In genomic region chr13:36275190-36276002, GRCh38 we compare ENCODE assay signal across 9 cellular contexts. TPM values are rescaled to one million over a fixed set of nuclear protein-coding genes. Genes with fewer than 3 reads are reported as not detected.
A peak's percentile ranks its signal among the peaks of the same experiment; 100 is the strongest.
DNase-seq lines count a peak whose midpoint lies in the region; ATAC-seq, FAIRE-seq and TF ChIP-seq lines count a peak whose summit lies in the region.
"Had no signal": no experiment of that assay in that cellular context is flagged by ENCODE, and none has a peak within 500 bp of the region (broad histone marks: within the 10 kb centered on the region; RNA-seq: fewer than 3 reads in every experiment).

No MANE protein-coding gene starts in this region.

- H4K20me1 ChIP-seq in endothelial cell of umbilical vein (replicated peaks; ENCODE audit: control insufficient read depth, extremely low read depth, insufficient read depth, low read length) = no peaks in the 10 kb centered on the region

- no peaks in the 10 kb centered on the region for H3K9me1 ChIP-seq in endothelial cell of umbilical vein (replicated peaks; ENCODE audit: control insufficient read depth, extremely low read depth, insufficient read depth, low read length)

- H3K9ac ChIP-seq in endothelial cell of umbilical vein (replicated peaks; ENCODE audit: extremely low read depth, insufficient read depth, low read length) = peak overlapping the region; percentile 58

- peak overlapping the region; percentile 50 for H3K4me2 ChIP-seq in endothelial cell of umbilical vein (ENCODE audit: insufficient read depth, low read length)

- H3K4me3 Mint-ChIP-seq in neural crest cell = no peak overlapping the region

- H3K79me2 ChIP-seq in endothelial cell of umbilical vein (ENCODE audit: control insufficient read depth, insufficient read depth, low read length) = no peaks in the 10 kb centered on the region

- ATAC-seq in HG03025 (IDR thresholded peaks at IDR 0.05; ENCODE audit: low FRiP score, unreplicated experiment) = no peak
- ATAC-seq: left colon had no signal

- dilution Hi-C loops in endothelial cell of umbilical vein (cut with MboI; ENCODE audit: extremely low pct_ligation_motif_present, low sequenced_read_pairs) = no loop called here

- H3K27ac ChIP-seq in endothelial cell of umbilical vein (ENCODE audit: insufficient read depth, low read depth, low read length) = peak overlapping the region; percentile 53

- no peak overlapping the region for H3K4me3 ChIP-seq in endothelial cell of umbilical vein (replicated peaks in 1 of 3; ENCODE audit: insufficient read depth in 1 of 3, low read depth in 1 of 3, low read length in 3 of 3)

- peaks cover 14% of the 10 kb centered on the region for H3K4me1 ChIP-seq in endothelial cell of umbilical vein (ENCODE audit: control insufficient read depth, extremely low read depth, insufficient read depth, low read length)

- CTCF ChIA-PET in endothelial cell of umbilical vein (lab: Charles Lee) = interaction anchor here (0.6 to 8.2 kb wide), 33 partner anchors 8 to 476 kb away, joined by 3 to 482 read pairs (median 5); partner anchors contain the start of gene CCDC169

- no peaks in the 10 kb centered on the region for H3K27me3 ChIP-seq in endothelial cell of umbilical vein (ENCODE audit: control insufficient read depth in 2 of 2, insufficient read depth in 2 of 2, low read length in 2 of 2)

- peaks cover 5% of the 10 kb centered on the region for H3K9me3 Mint-ChIP-seq in neural crest cell

- no peak overlapping the region for H2AFZ ChIP-seq in endothelial cell of umbilical vein (ENCODE audit: low read depth, low read length)

- no peak for FAIRE-seq in HTR-8/SVneo (lab: Jason Lieb, UNC)
- FAIRE-seq in endothelial cell of umbilical vein (lab: Jason Lieb, UNC) = peak; percentile 21

- TF ChIP-seq POLR2A in endothelial cell of umbilical vein (IDR thresholded peaks at IDR 0.05; ENCODE audit: low read depth, low read length) = no peak

- H3K27ac Mint-ChIP-seq in neural crest cell (ENCODE audit: unreplicated experiment) = no peak overlapping the region

- H3K36me3 Mint-ChIP-seq in neural crest cell (ENCODE audit: low read depth) = no peaks in the 10 kb centered on the region

- DNase-seq in D341Med (ENCODE audit: low spot score) (peak; percentile 32), HTR-8/SVneo (ENCODE audit: insufficient read length, low spot score) (peak; percentile 21), OCI-M1 (lab: John Stamatoyannopoulos, UW) (peak; percentile 81), endothelial cell of umbilical vein (ENCODE audit: low read depth, low spot score) (peak; percentile 64), neural crest cell (ENCODE audit: low read depth, low spot score) (peak; percentile 23), islet precursor cell (no peak)
- no peak for DNase-seq in stimulated activated CD4-positive, alpha-beta T cell treated with anti-CD3 and anti-CD28 coated beads, Interleukin-2, amount 100 ng/mL, for 24 hours

- peaks cover 8% of the 10 kb centered on the region for H3K27me3 Mint-ChIP-seq in neural crest cell (ENCODE audit: low read depth)

- POLR2A ChIA-PET in endothelial cell of umbilical vein (lab: Charles Lee) = interaction anchor here (1.5 kb wide), 1 partner anchor 296 kb away, joined by 4 read pairs; no protein-coding TSS in a partner anchor

- intact Hi-C loops in endothelial cell of umbilical vein (cut with micrococcal nuclease) = loop anchor here (1.0 to 10.0 kb wide), 3 partner anchors 143 to 297 kb away; partner anchors contain the start of gene DCLK1

- no peaks in the 10 kb centered on the region for H3K4me1 Mint-ChIP-seq in neural crest cell

- no peaks in the 10 kb centered on the region for H3K9me3 ChIP-seq in endothelial cell of umbilical vein (replicated peaks; ENCODE audit: control insufficient read depth, insufficient read depth, low read length)

- peak; percentile 40 to 49 for TF ChIP-seq CTCF in endothelial cell of umbilical vein (IDR thresholded peaks at IDR 0.05; ENCODE audit: extremely low read depth in 1 of 2, insufficient read depth in 1 of 2, low read depth in 1 of 2, low read length in 2 of 2)
- peak; percentile 79 for TF ChIP-seq CTCF in neural crest cell (conservative IDR thresholded peaks at IDR 0.05)

- H3K36me3 ChIP-seq in endothelial cell of umbilical vein (ENCODE audit: control insufficient read depth in 2 of 2, extremely low read depth in 1 of 2, insufficient read depth in 2 of 2, low read length in 2 of 2) = no peaks in the 10 kb centered on the region

- BruUV-seq in endothelial cell of umbilical vein (replicated peaks; lab: Mats Ljungman, UMichigan) = no TSS peak

TF ChIP-seq in endothelial cell of umbilical vein, 7 proteins besides CTCF, POLR2A, EP300 and RAD21:
- TF ChIP-seq POLR2AphosphoS5 (IDR thresholded peaks at IDR 0.05; ENCODE audit: insufficient read depth, low read depth, low read length) (no peak), JUN (IDR thresholded peaks at IDR 0.05; ENCODE audit: borderline replicate concordance, insufficient read depth, insufficient read length, low read depth) (peak; percentile 42), MAX (IDR thresholded peaks at IDR 0.05; ENCODE audit: insufficient read depth, insufficient read length) (no peak), FOS (IDR thresholded peaks at IDR 0.05; ENCODE audit: borderline replicate concordance, insufficient read depth, low read length) (peak; percentile 68), MYC (IDR thresholded peaks at IDR 0.05; ENCODE audit: low read depth, low read length) (no peak), GATA2 (IDR thresholded peaks at IDR 0.05; ENCODE audit: insufficient read depth, insufficient read length, low read depth, low read length) (peak; percentile 74), EZH2 (IDR thresholded peaks at IDR 0.05; ENCODE audit: borderline replicate concordance, low read depth, low read length, severe bottlenecking) (no peak)
TF ChIP-seq in endothelial cell of umbilical vein: peak in this region for 3.

RNA-seq across cellular contexts. Expression of gene CCDC169, which starts 22.2 kb away (rescaled TPM):
- total RNA-seq in endothelial cell of umbilical vein (2.5 and 5.3 TPM in 2 replicates), neural crest cell (1.7 and 3.5 TPM in 2 replicates)
- polyA plus RNA-seq in endothelial cell of umbilical vein = 0.78 and 1.2 TPM in 2 replicates
- 1.7 and 2.0 TPM in 2 replicates for polyA plus RNA-seq in endothelial cell of umbilical vein (2011; cell fraction: cytosol; rRNA removed)
- polyA plus RNA-seq in endothelial cell of umbilical vein (2011; cell fraction: nucleus; rRNA removed) = 2.6 and 3.8 TPM in 2 replicates
- polyA plus RNA-seq in endothelial cell of umbilical vein (2012) = 5.9 and 7.2 TPM in 2 replicates
- 1.8 and 2.0 TPM in 2 replicates for polyA minus RNA-seq in endothelial cell of umbilical vein
- 0.82 TPM for polyA minus RNA-seq in endothelial cell of umbilical vein (2011; cell fraction: cytosol; rRNA and poly(A)+ RNA removed)
- 4.7 and 6.0 TPM in 2 replicates for polyA minus RNA-seq in endothelial cell of umbilical vein (2011; cell fraction: nucleus; rRNA and poly(A)+ RNA removed)

Comparison
In these comparisons a context has a peak if more than half of its experiments do, and no peak if none do; other contexts are left out.
1. DNase-seq: peak in D341Med (single experiment), HTR-8/SVneo (single experiment), OCI-M1 (single experiment), endothelial cell of umbilical vein (single experiment) and neural crest cell (single experiment); none in stimulated activated CD4-positive, alpha-beta T cell treated with anti-CD3 and anti-CD28 coated beads, Interleukin-2, amount 100 ng/mL, for 24 hours (0 of 2) and islet precursor cell (single experiment).